ENCODE assay signal across 20 cellular contexts in genomic region chr4:145452447-145453162, GRCh38.
"Had no signal": no experiment of that assay in that cellular context is flagged by ENCODE, and none has a peak within 500 bp of the region (broad histone marks: within the 10 kb centered on the region; RNA-seq: fewer than 3 reads in every experiment).

No MANE protein-coding gene starts in this region.

- H3K36me3 Mint-ChIP-seq: natural killer cell had no signal

- FAIRE-seq: TTC549 had no signal

- H3K4me1 Mint-ChIP-seq: activated CD4-positive, alpha-beta T cell treated with anti-CD3 and anti-CD28 coated beads, Interleukin-2, amount 10 ng/mL, durations not matched to agents 7 days and 5 days; activated naive CD8-positive, alpha-beta T cell treated with anti-CD3 and anti-CD28 coated beads, Interleukin-2, amount 50 U/mL, for 24 hours; natural killer cell had no signal

- H3K4me3 Mint-ChIP-seq: activated CD4-positive, alpha-beta T cell treated with anti-CD3 and anti-CD28 coated beads, Interleukin-2, amount 10 ng/mL, durations not matched to agents 7 days and 5 days; activated CD8-positive, alpha-beta T cell treated with anti-CD3 and anti-CD28 coated beads, Interleukin-2, amount 10 ng/mL, durations not matched to agents 7 days and 5 days; activated naive CD8-positive, alpha-beta T cell treated with anti-CD3 and anti-CD28 coated beads, Interleukin-2, amount 50 U/mL, for 24 hours; activated T-helper 1 cell treated with anti-CD3 and anti-CD28 coated beads, Interleukin-12 subunit alpha, Interleukin-12 subunit beta, Interleukin-2, Interleukin-4 antibody, amounts not matched to agents 30 ng/mL and 10 ng/mL and 1 ng/mL, durations not matched to agents 14 hours and 24 hours and 36 hours; effector memory CD8-positive, alpha-beta T cell; natural killer cell had no signal

- H3K36me3 ChIP-seq: esophagus squamous epithelium, heart right ventricle, left lung, spleen, upper lobe of left lung, WERI-Rb-1 had no signal

- H3K4me3 ChIP-seq: esophagus squamous epithelium, heart right ventricle, left lung, spleen, upper lobe of left lung had no signal

- H3K27ac Mint-ChIP-seq: activated CD4-positive, alpha-beta T cell treated with anti-CD3 and anti-CD28 coated beads, Interleukin-2, amount 10 ng/mL, durations not matched to agents 7 days and 5 days; activated CD8-positive, alpha-beta T cell treated with anti-CD3 and anti-CD28 coated beads, Interleukin-2, amount 10 ng/mL, durations not matched to agents 7 days and 5 days; activated naive CD8-positive, alpha-beta T cell treated with anti-CD3 and anti-CD28 coated beads, Interleukin-2, amount 50 U/mL, for 24 hours; activated T-helper 1 cell treated with anti-CD3 and anti-CD28 coated beads, Interleukin-12 subunit alpha, Interleukin-12 subunit beta, Interleukin-2, Interleukin-4 antibody, amounts not matched to agents 30 ng/mL and 10 ng/mL and 1 ng/mL, durations not matched to agents 14 hours and 24 hours and 36 hours; effector memory CD8-positive, alpha-beta T cell; natural killer cell had no signal

- ATAC-seq: activated CD8-positive, alpha-beta T cell treated with anti-CD3 and anti-CD28 coated beads, Interleukin-2, amount 10 ng/mL, durations not matched to agents 7 days and 5 days; activated naive CD8-positive, alpha-beta T cell treated with anti-CD3 and anti-CD28 coated beads, Interleukin-2, amount 50 U/mL, for 24 hours; effector memory CD8-positive, alpha-beta T cell; heart right ventricle; left lung; natural killer cell had no signal

- H3K9me3 Mint-ChIP-seq: activated naive CD8-positive, alpha-beta T cell treated with anti-CD3 and anti-CD28 coated beads, Interleukin-2, amount 50 U/mL, for 24 hours; activated T-helper 1 cell treated with anti-CD3 and anti-CD28 coated beads, Interleukin-12 subunit alpha, Interleukin-12 subunit beta, Interleukin-2, Interleukin-4 antibody, amounts not matched to agents 30 ng/mL and 10 ng/mL and 1 ng/mL, durations not matched to agents 14 hours and 24 hours and 36 hours; effector memory CD8-positive, alpha-beta T cell had no signal

- DNase-seq: activated CD4-positive, alpha-beta T cell treated with anti-CD3 and anti-CD28 coated beads, Interleukin-2, amount 10 ng/mL, durations not matched to agents 7 days and 5 days; activated CD4-positive, CD25-positive, alpha-beta regulatory T cell treated with anti-CD3 and anti-CD28 coated beads, Interleukin-2, amount 50 U/mL, for 72 hours; activated CD8-positive, alpha-beta T cell treated with anti-CD3 and anti-CD28 coated beads, Interleukin-2, amount 10 ng/mL, durations not matched to agents 7 days and 5 days; activated gamma-delta T cell; activated naive CD4-positive, alpha-beta T cell treated with anti-CD3 and anti-CD28 coated beads, Interleukin-2, amount 50 U/mL, for 16 hours; activated naive CD8-positive, alpha-beta T cell treated with anti-CD3 and anti-CD28 coated beads, Interleukin-2, amount 50 U/mL, for 24 hours; effector memory CD8-positive, alpha-beta T cell; esophagus squamous epithelium; heart right ventricle; left lung; midbrain; natural killer cell; spleen; stimulated activated CD4-positive, alpha-beta T cell treated with anti-CD3 and anti-CD28 coated beads, Interleukin-4, amount 100 ng/mL, for 1 hour; stimulated activated naive CD4-positive, alpha-beta T cell treated with Interleukin-2 at 50 U/mL for 16 hours; T-helper 1 cell; upper lobe of left lung; WERI-Rb-1 had no signal

- H3K27me3 ChIP-seq: esophagus squamous epithelium, heart right ventricle, left lung, spleen, upper lobe of left lung had no signal
